ENCODE assay signal across 8 cellular contexts in the genomic region with DNA sequence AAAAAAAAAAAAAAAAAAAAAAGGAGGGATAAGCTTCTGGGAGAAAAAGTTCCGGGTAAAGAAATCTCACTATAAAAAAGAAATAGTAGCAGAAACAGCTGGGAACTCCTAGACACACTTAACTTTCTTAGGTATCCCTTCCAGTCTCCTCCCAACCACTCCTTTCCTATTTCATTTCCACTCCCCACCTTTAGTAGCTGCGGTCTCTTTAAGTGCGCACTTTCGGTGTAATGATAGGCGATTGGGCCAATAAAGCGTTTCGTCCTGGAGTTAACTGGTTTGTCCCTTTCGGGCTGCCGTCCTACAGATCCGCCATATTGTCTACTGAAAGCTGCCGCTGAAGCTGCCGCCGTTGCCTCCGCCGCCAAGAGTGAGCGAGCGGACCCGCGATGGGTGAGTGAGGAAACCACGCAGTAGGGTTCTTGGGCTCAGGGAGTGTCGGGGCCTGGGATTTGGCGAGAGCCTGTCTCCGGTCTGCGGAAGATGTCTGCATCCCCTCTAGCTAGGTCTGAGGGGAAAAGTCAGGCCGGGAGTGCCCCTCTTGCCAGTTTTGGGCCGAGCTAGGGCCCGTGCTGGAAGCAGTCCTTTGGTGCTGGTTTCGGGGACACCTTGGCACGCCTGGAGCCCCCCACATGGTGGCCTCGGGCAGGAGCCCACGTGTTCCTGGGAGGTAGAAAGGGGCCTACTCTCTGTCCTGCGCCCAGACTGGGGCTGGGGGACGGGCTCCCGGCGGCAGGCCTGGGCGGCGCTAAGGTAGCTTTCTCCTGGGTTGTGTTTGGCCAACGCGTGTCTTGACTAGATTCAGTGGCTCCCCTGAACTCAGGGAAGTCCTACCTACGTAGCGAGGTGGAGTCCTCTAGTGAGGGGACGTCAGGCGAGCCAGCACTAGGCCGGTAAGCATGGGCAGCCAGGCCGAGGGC. TPM values are rescaled to one million over a fixed set of nuclear protein-coding genes. Genes with fewer than 3 reads are reported as not detected.
DNase-seq lines count a peak whose midpoint lies in the region; ATAC-seq, FAIRE-seq and TF ChIP-seq lines count a peak whose summit lies in the region.

A gene (plus strand): TSS at position 315 of the 920 bp plus-strand sequence. CDS start 75 bp downstream, at position 390.

- H3K4me1 ChIP-seq in kidney (ENCODE audit: control insufficient read depth in 1 of 2, insufficient read depth in 1 of 2, low read depth in 1 of 2, low read length in 2 of 2) = peaks cover 9 to 11% of the 10 kb centered on the region in 2 donors

- TF ChIP-seq CTCF in AG04450 (IDR thresholded peaks at IDR 0.05; ENCODE audit: low read depth, low read length) (no peak), kidney (IDR thresholded peaks at IDR 0.05; ENCODE audit: borderline replicate concordance, extremely low read depth, insufficient read depth) (no peak)

- H3K27ac ChIP-seq in AG04450 (ENCODE audit: low read depth, low read length) = peak within 1 kb of the TSS; percentile 89
- peak within 1 kb of the TSS; percentile 85 to 90 for H3K27ac ChIP-seq in kidney (ENCODE audit: low read depth in 2 of 2, low read length in 2 of 2)

- H3K9ac ChIP-seq in kidney (ENCODE audit: low read length in 2 of 2) = peak within 1 kb of the TSS; percentile 90 to 97

- H3K27me3 ChIP-seq in AG04450 (ENCODE audit: control insufficient read depth, insufficient read depth, low read length) = no peaks in the 10 kb centered on the region

- no peak for FAIRE-seq in kidney (lab: Jason Lieb, UNC)

- DNase-seq in AG04450 (ENCODE audit: low read depth, low spot score) (peak; percentile 92), NCI-H510A treated with DMSO at 0.1 percent for 48 hours (lab: John Stamatoyannopoulos, UW) (peak; percentile 88), cerebellar nuclear complex (lab: John Stamatoyannopoulos, UW) (peak; percentile 35 to 72), kidney (peak; percentile 91)
- DNase-seq in activated CD4-positive, alpha-beta T cell treated with anti-CD3 and anti-CD28 coated beads for 1 hour = peak; percentile 82
- peak; percentile 75 to 83 for DNase-seq in stimulated activated CD4-positive, alpha-beta T cell treated with anti-CD3 and anti-CD28 coated beads, Interleukin-15, amount 100 ng/mL, for 1 hour (ENCODE audit: low read depth in 1 of 2, low spot score in 1 of 2)

- no peaks in the 10 kb centered on the region; the same call in 1 of the 2 replicates for H3K9me3 ChIP-seq in AG04450 (ENCODE audit: control insufficient read depth, insufficient read depth, low read length)
- no peaks in the 10 kb centered on the region for H3K9me3 ChIP-seq in kidney (ENCODE audit: control insufficient read depth in 1 of 2, low read length in 2 of 2)

- intact Hi-C loops in kidney (cut with DNase I) = no loop called here

- POLR2A ChIA-PET in AG04450 (lab: Yijun Ruan, JAX) = interaction anchor here (0.6 to 2.5 kb wide), 11 partner anchors 8 to 258 kb away, joined by 3 to 19 read pairs (median 7); a partner anchor contains a TSS

- peaks cover 0 to 4% of the 10 kb centered on the region in 2 donors for H3K36me3 ChIP-seq in kidney (ENCODE audit: control insufficient read depth in 1 of 2, insufficient read depth in 2 of 2, low read length in 2 of 2)

- H3K4me3 ChIP-seq in AG04450 (ENCODE audit: low read depth, low read length) = peak within 1 kb of the TSS; percentile 98
- H3K4me3 ChIP-seq in kidney (ENCODE audit: low read length in 2 of 2) = peak within 1 kb of the TSS; percentile 73 to 96

- CTCF ChIA-PET in AG04450 (lab: Charles Lee) = interaction anchor here (0.7 to 4.1 kb wide), 9 partner anchors 10 to 194 kb away, joined by 3 to 20 read pairs (median 4); a partner anchor contains a TSS

- ATAC-seq in GM18907 (IDR thresholded peaks at IDR 0.05; ENCODE audit: unreplicated experiment) = peak; percentile 69
- ATAC-seq in HG03378 (IDR thresholded peaks at IDR 0.05; ENCODE audit: unreplicated experiment) = peak; percentile 71

RNA-seq across cellular contexts. Expression of the gene that starts here (rescaled TPM):
- 45.9 and 54.4 TPM in 2 replicates for polyA plus RNA-seq in AG04450 (2011; rRNA removed)
- 60.1 and 62.1 TPM in 2 replicates for polyA minus RNA-seq in AG04450 (2011; rRNA and poly(A)+ RNA removed)
- total RNA-seq in kidney = 66.9 TPM
- polyA plus RNA-seq in kidney (ENCODE audit: insufficient read depth, low read depth, low replicate concordance) = 10.6 TPM

Comparison
In these comparisons a context has a peak if more than half of its experiments do, and no peak if none do; other contexts are left out.
1. Peak in every context shown above with its lines: DNase-seq, ATAC-seq, H3K4me3 ChIP-seq and H3K27ac ChIP-seq.